In the genomic region with DNA sequence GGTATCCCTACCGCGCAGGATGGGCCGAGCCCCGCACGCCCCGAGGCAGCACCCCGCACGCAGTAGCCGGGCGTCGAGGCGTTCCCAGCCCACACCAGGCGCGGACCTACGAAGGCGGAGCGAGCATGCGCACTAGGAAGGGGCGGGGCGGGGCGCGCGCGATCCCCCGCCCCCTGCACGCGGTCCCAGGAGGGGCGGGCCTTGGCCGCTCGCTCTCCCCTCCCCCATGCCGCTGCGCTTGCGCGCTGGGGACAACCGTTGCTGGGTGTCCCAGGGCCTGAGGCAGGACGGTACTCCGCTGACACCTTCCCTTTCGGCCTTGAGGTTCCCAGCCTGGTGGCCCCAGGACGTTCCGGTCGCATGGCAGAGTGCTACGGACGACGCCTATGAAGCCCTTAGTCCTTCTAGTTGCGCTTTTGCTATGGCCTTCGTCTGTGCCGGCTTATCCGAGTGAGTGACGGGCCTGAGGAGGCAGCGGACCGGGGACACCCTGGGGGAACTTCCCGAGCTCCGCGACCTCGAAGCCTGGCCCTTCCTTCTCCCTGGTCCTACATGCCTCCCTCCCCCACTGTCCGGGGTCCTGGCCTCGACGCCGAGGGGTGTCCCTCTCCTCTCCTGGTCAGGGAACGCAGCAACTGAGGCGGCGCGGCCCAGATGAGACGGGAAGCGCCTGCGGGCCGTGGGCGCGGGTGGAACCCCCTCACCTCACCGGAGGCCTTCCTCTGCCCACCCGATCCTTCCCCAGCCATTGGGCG, we compare ENCODE assay signal across 9 cellular contexts. TPM values are rescaled to one million over a fixed set of nuclear protein-coding genes. Genes with fewer than 3 reads are reported as not detected.
DNase-seq lines count a peak whose midpoint lies in the region; ATAC-seq and TF ChIP-seq lines count a peak whose summit lies in the region.
"Had no signal": no experiment of that assay in that cellular context is flagged by ENCODE, and none has a peak within 500 bp of the region (broad histone marks: within the 10 kb centered on the region; RNA-seq: fewer than 3 reads in every experiment).

A gene (plus strand): TSS at position 258 of the 755 bp plus-strand sequence. CDS start 129 bp downstream, at position 387.

- peaks cover 2% of the 10 kb centered on the region for H3K27me3 ChIP-seq in brain microvascular endothelial cell (replicated peaks)
- H3K27me3 ChIP-seq in endodermal cell (ENCODE audit: control insufficient read depth, insufficient read depth, low read length, poor library complexity, severe bottlenecking): no peaks in the 10 kb centered on the region

- peak; percentile 96 for ATAC-seq in left lobe of liver
- ATAC-seq: Panc1 had no signal

- no peaks in the 10 kb centered on the region for H3K9me3 ChIP-seq in endodermal cell (ENCODE audit: control insufficient read depth, low read length)

- no peak within 1 kb of the TSS for H3K27ac ChIP-seq in brain microvascular endothelial cell
- no peak within 1 kb of the TSS for H3K27ac ChIP-seq in endodermal cell (ENCODE audit: low read depth, low read length)

- no peaks in the 10 kb centered on the region for H3K4me1 Mint-ChIP-seq in endodermal cell

- TF ChIP-seq CTCF in brain microvascular endothelial cell (IDR thresholded peaks at IDR 0.05; ENCODE audit: low read depth, low read length, missing control alignments) (no peak), endodermal cell (conservative IDR thresholded peaks at IDR 0.05) (no peak)

- no peaks in the 10 kb centered on the region for H3K36me3 ChIP-seq in brain microvascular endothelial cell (replicated peaks)
- no peaks in the 10 kb centered on the region for H3K36me3 ChIP-seq in endodermal cell (ENCODE audit: control insufficient read depth, insufficient read depth, low read length)

- peak; percentile 12 to 37 for DNase-seq in NCI-H187 (lab: John Stamatoyannopoulos, UW)
- DNase-seq in NCI-H187 treated with DMSO at 0.1 percent for 48 hours (lab: John Stamatoyannopoulos, UW): no peak
- DNase-seq in brain microvascular endothelial cell: peak; percentile 1
- peak; percentile 78 for DNase-seq in left lobe of liver (ENCODE audit: low spot score)
- DNase-seq in stimulated activated CD8-positive, alpha-beta memory T cell treated with anti-CD3 and anti-CD28 coated beads, Interleukin-12 subunit alpha, Interleukin-12 subunit beta, amount 100 ng/mL, for 24 hours (ENCODE audit: extremely low read depth): peak; percentile 5
- DNase-seq in SKM-1 (lab: John Stamatoyannopoulos, UW; ENCODE audit: unreplicated experiment): no peak
- DNase-seq in NCI-H2196 treated with DMSO at 0.1 percent for 48 hours (lab: John Stamatoyannopoulos, UW; ENCODE audit: unreplicated experiment): no peak
- no peak for DNase-seq in endodermal cell

- H3K36me3 Mint-ChIP-seq in endodermal cell (ENCODE audit: low read depth): no peaks in the 10 kb centered on the region

- H3K4me3 Mint-ChIP-seq in endodermal cell: no peak within 1 kb of the TSS

- in situ Hi-C loops in brain microvascular endothelial cell (cut with HindIII; ENCODE audit: low pct_ligation_motif_present, low sequenced_read_pairs): no loop called here

- 94 to 96% methylated on average over 40 to 72 of the region's 72 CpGs for WGBS in endodermal cell (ENCODE audit: insufficient coverage in 1 of 2, insufficient read length in 1 of 2), 2 experiments

- H3K4me1 ChIP-seq in endodermal cell (ENCODE audit: control insufficient read depth, insufficient read depth, low read length): no peaks in the 10 kb centered on the region

- H3K4me3 ChIP-seq in brain microvascular endothelial cell (ENCODE audit: low read depth, low read length): peak within 1 kb of the TSS; percentile 61
- H3K4me3 ChIP-seq in endodermal cell (ENCODE audit: low read length): no peak within 1 kb of the TSS

- H3K9ac ChIP-seq in endodermal cell (ENCODE audit: extremely low read depth, low read length, poor library complexity, severe bottlenecking): no peak within 1 kb of the TSS

- peaks cover 3% of the 10 kb centered on the region for H3K27me3 Mint-ChIP-seq in endodermal cell (ENCODE audit: insufficient read depth)

- H3K27ac Mint-ChIP-seq in endodermal cell: no peak within 1 kb of the TSS

- peaks cover 12% of the 10 kb centered on the region for H3K9me3 Mint-ChIP-seq in endodermal cell

RNA-seq across cellular contexts. Expression of the gene that starts here (rescaled TPM):
- total RNA-seq in left lobe of liver (0.48 TPM), endodermal cell (not detected)
- polyA plus RNA-seq in endodermal cell (2013, experiment 1 of 2): not detected
- polyA plus RNA-seq in endodermal cell (2013, experiment 2 of 2): not detected

Comparison
In these comparisons a context has a peak if more than half of its experiments do, and no peak if none do; other contexts are left out.
1. DNase-seq: peak in NCI-H187 (2 of 2), brain microvascular endothelial cell (single experiment) and stimulated activated CD8-positive, alpha-beta memory T cell treated with anti-CD3 and anti-CD28 coated beads, Interleukin-12 subunit alpha, Interleukin-12 subunit beta, amount 100 ng/mL, for 24 hours (single experiment); none in NCI-H187 treated with DMSO at 0.1 percent for 48 hours (single experiment), SKM-1 (single experiment), NCI-H2196 treated with DMSO at 0.1 percent for 48 hours (single experiment) and endodermal cell (single experiment).
2. Peak in DNase-seq and ATAC-seq in left lobe of liver; RNA of the gene not detected or under 1 TPM.